Comparison of ENCODE assay signal across 19 cellular contexts in genomic region chr3:126896067-126896441, GRCh38.
"Had no signal": no experiment of that assay in that cellular context is flagged by ENCODE, and none has a peak within 500 bp of the region (broad histone marks: within the 10 kb centered on the region; RNA-seq: fewer than 3 reads in every experiment).

No MANE protein-coding gene starts in this region.

- H3K79me2 ChIP-seq: hepatocyte had no signal

- H2AFZ ChIP-seq: hepatocyte, neural progenitor cell had no signal

- DNase-seq: activated CD4-positive, alpha-beta T cell treated with anti-CD3 and anti-CD28 coated beads, Interleukin-2, amount 10 ng/mL, durations not matched to agents 24 days and 14 days; activated CD8-positive, alpha-beta T cell treated with anti-CD3 and anti-CD28 coated beads for 36 hours; activated naive CD4-positive, alpha-beta T cell treated with anti-CD3 and anti-CD28 coated beads, Interleukin-2, amount 10 ng/mL, durations not matched to agents 7 days and 5 days; activated naive CD8-positive, alpha-beta T cell treated with anti-CD3 and anti-CD28 coated beads, Interleukin-2, amount 50 U/mL, for 24 hours; activated T-cell treated with anti-CD3 and anti-CD28 coated beads, Interleukin-2, amount 50 U/mL, for 24 hours; cerebellar nuclear complex; dermis blood vessel endothelial cell; effector memory CD4-positive, alpha-beta T cell; mucosa of descending colon; naive thymus-derived CD4-positive, alpha-beta T cell; stimulated activated CD4-positive, alpha-beta T cell treated with anti-CD3 and anti-CD28 coated beads, Interleukin-2, amount 100 ng/mL, for 24 hours; stimulated activated naive CD4-positive, alpha-beta T cell treated with Interleukin-2 at 50 U/mL for 16 hours had no signal

- H3K4me1 ChIP-seq: breast epithelium, neural progenitor cell had no signal

- FAIRE-seq: astrocyte, endothelial cell of umbilical vein had no signal

- H3K9ac ChIP-seq: neural progenitor cell had no signal

- H3K27ac ChIP-seq: breast epithelium, esophagus muscularis mucosa, hepatocyte, neural progenitor cell had no signal

- ATAC-seq: activated CD8-positive, alpha-beta T cell treated with anti-CD3 and anti-CD28 coated beads for 36 hours; activated naive CD8-positive, alpha-beta T cell treated with anti-CD3 and anti-CD28 coated beads, Interleukin-2, amount 50 U/mL, for 24 hours; mucosa of descending colon; naive thymus-derived CD4-positive, alpha-beta T cell had no signal

- H3K36me3 ChIP-seq: breast epithelium, esophagus muscularis mucosa, neural progenitor cell, tibial artery had no signal

- H3K27me3 ChIP-seq: breast epithelium, esophagus muscularis mucosa, hepatocyte, neural progenitor cell, tibial artery had no signal

- H3K4me3 ChIP-seq: breast epithelium, esophagus muscularis mucosa, hepatocyte, mucosa of descending colon, neural progenitor cell, tibial artery had no signal

- H3K4me2 ChIP-seq: hepatocyte, neural progenitor cell had no signal

- H3K9me3 ChIP-seq: breast epithelium, esophagus muscularis mucosa, mucosa of descending colon, tibial artery had no signal
